Comparison of ENCODE assay signal across 1 cellular context in genomic region chr6:34888874-34889555, GRCh38.
A peak's percentile ranks its signal among the peaks of the same experiment; 100 is the strongest.
TF ChIP-seq lines count a peak whose summit lies in the region.

Gene ANKS1A, plus strand, starts transcription at chr6:34889255. Its CDS starts 148 bp downstream, at chr6:34889403.

TF ChIP-seq in HEK293, 187 proteins besides CTCF, POLR2A, EP300 and RAD21 (continued from another document):
- TF ChIP-seq ZFP3 (tag by site-specific recombination; IDR thresholded peaks at IDR 0.05; ENCODE audit: low read depth) (no peak), KLF17 (tag by site-specific recombination; IDR thresholded peaks at IDR 0.05) (peak; percentile 45; the same call in 1 of the 2 replicates), HOXA7 (CRISPR knock-in tag; IDR thresholded peaks at IDR 0.05; ENCODE audit: borderline replicate concordance) (no peak), ZNF202 (tag by site-specific recombination; IDR thresholded peaks at IDR 0.05; ENCODE audit: borderline replicate concordance) (no peak), ZNF514 (tag by site-specific recombination; IDR thresholded peaks at IDR 0.05) (no peak), ZNF221 (tag by site-specific recombination; IDR thresholded peaks at IDR 0.05; ENCODE audit: borderline replicate concordance) (no peak), OVOL3 (tag by site-specific recombination; IDR thresholded peaks at IDR 0.05) (no peak), KLF8 (tag by site-specific recombination; IDR thresholded peaks at IDR 0.05) (peak; percentile 95), GLI4 (tag by site-specific recombination; IDR thresholded peaks at IDR 0.05) (no peak), ZFP69B (tag by site-specific recombination; IDR thresholded peaks at IDR 0.05) (peak; percentile 68), ZNF121 (tag by site-specific recombination; IDR thresholded peaks at IDR 0.05) (no peak), ZIC2 (tag by site-specific recombination; IDR thresholded peaks at IDR 0.05) (no peak), TRIM28 (IDR thresholded peaks at IDR 0.05; ENCODE audit: borderline replicate concordance, low read length) (no peak), TSHZ1 (tag by site-specific recombination; IDR thresholded peaks at IDR 0.05; ENCODE audit: borderline replicate concordance) (peak; percentile 24; the same call in 1 of the 2 replicates), ZNF449 (tag by site-specific recombination; IDR thresholded peaks at IDR 0.05) (no peak), ZNF335 (tag by site-specific recombination; conservative IDR thresholded peaks at IDR 0.05) (peak; percentile 67; the same call in 1 of the 2 replicates), ZSCAN16 (tag by site-specific recombination; IDR thresholded peaks at IDR 0.05) (no peak), ZNF350 (tag by site-specific recombination; IDR thresholded peaks at IDR 0.05) (no peak), ZNF404 (tag by site-specific recombination; IDR thresholded peaks at IDR 0.05) (no peak), MYNN (tag by site-specific recombination; IDR thresholded peaks at IDR 0.05; ENCODE audit: borderline replicate concordance) (no peak), ZNF214 (tag by site-specific recombination; IDR thresholded peaks at IDR 0.05; ENCODE audit: borderline replicate concordance) (no peak), BCL11A (tag by site-specific recombination; IDR thresholded peaks at IDR 0.05; ENCODE audit: low read depth) (no peak), ZNF654 (tag by site-specific recombination; IDR thresholded peaks at IDR 0.05; ENCODE audit: low read depth) (no peak), ZEB2 (tag by site-specific recombination; IDR thresholded peaks at IDR 0.05) (peak; percentile 97), ZNF837 (tag by site-specific recombination; IDR thresholded peaks at IDR 0.05) (no peak), ZNF585B (tag by site-specific recombination; IDR thresholded peaks at IDR 0.05) (no peak), ZXDB (tag by site-specific recombination; IDR thresholded peaks at IDR 0.05) (peak; percentile 51; the same call in 1 of the 2 replicates), PRDM6 (tag by site-specific recombination; IDR thresholded peaks at IDR 0.05) (no peak), ZNF529 (tag by site-specific recombination; IDR thresholded peaks at IDR 0.05; ENCODE audit: insufficient replicate concordance) (no peak), SP2 (tag by site-specific recombination; IDR thresholded peaks at IDR 0.05) (peak; percentile 85), ZNF148 (tag by site-specific recombination; IDR thresholded peaks at IDR 0.05; ENCODE audit: borderline replicate concordance) (no peak)
